In the genomic region with DNA sequence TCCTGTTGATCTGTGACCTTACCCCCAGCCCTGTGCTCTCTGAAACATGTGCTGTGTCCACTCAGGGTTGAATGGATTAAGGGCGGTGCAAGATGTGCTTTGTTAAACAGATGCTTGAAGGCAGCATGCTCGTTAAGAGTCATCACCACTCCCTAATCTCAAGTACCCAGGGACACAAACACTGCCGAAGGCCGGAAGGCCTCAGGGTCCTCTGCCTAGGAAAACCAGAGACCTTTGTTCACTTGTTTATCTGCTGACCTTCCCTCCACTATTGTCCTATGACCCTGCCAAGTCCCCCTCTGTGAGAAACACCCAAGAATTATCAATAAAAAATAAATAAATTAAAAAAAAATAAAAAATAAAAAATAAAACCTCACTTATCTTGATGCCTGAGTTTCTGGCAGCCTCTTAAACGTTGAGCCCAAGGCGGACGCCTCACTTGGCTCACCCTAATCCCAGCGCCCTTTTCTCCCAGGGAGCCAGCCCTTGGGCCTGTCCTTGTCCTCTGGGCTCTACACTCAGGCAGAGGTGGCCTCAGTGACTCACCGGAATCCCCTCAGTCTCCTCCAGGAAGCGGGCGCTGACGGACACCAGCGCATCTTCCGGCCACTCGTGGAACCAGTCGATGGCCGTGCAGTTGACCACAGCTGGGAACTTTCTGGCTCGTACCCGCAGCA, we compare ENCODE assay signal across 6 cellular contexts.
A peak's percentile ranks its signal among the peaks of the same experiment; 100 is the strongest.
DNase-seq lines count a peak whose midpoint lies in the region; ATAC-seq, FAIRE-seq and TF ChIP-seq lines count a peak whose summit lies in the region.
"Not testable (repeated sequence)": the region's sequence is repeated elsewhere in the genome, so short reads cannot be mapped to it uniquely, and the experiment has no call there.

No MANE protein-coding gene starts in this region.

- not testable (repeated sequence) for H3F3A ChIP-seq in neural progenitor cell (ENCODE audit: low read depth)

- not testable (repeated sequence) for H3K9me1 ChIP-seq in K562 (ENCODE audit: control insufficient read depth, insufficient read depth, low read length)

- TF ChIP-seq POLR2A in K562 (conservative IDR thresholded peaks at IDR 0.05); right lobe of liver (IDR thresholded peaks at IDR 0.05); spleen (IDR thresholded peaks at IDR 0.05): not testable (repeated sequence)

- not testable (repeated sequence) for H3K4me3 ChIP-seq in K562, right lobe of liver, neural progenitor cell, spleen

- not testable (repeated sequence) for H3K9me3 ChIP-seq in K562 (replicated peaks; ENCODE audit: control insufficient read depth, insufficient read depth, low read depth, low read length); right lobe of liver; neural progenitor cell (ENCODE audit: low read depth); spleen

- not testable (repeated sequence) for DNase-seq in K562 (ENCODE audit: extremely low read depth in 1 of 4, low spot score in 3 of 4); left ventricle myocardium superior; right lobe of liver; neural progenitor cell (ENCODE audit: low spot score); spleen

- TF ChIP-seq CTCF in K562 (IDR thresholded peaks at IDR 0.05 in 2 of 3, conservative IDR thresholded peaks at IDR 0.05 in 1 of 3; ENCODE audit: insufficient read depth in 2 of 3, low read depth in 1 of 3, low read length in 3 of 3); right lobe of liver (IDR thresholded peaks at IDR 0.05); neural progenitor cell (IDR thresholded peaks at IDR 0.05); spleen (IDR thresholded peaks at IDR 0.05 in 8 of 11, conservative IDR thresholded peaks at IDR 0.05 in 3 of 11): not testable (repeated sequence)

- intact Hi-C loops in K562 (cut with micrococcal nuclease); left ventricle myocardium superior (cut with micrococcal nuclease); right lobe of liver (cut with DNase I); spleen (cut with DNase I; ENCODE audit: low total_unique reads): not testable (repeated sequence)

- H3K9ac ChIP-seq in K562 (ENCODE audit: insufficient read depth in 1 of 2, low read depth in 2 of 2, low read length in 2 of 2): 0 out of 4 replicates have a peak overlapping the region, but pooled peaks of 1 of the 2 experiments have one; percentile 20
- H3K9ac ChIP-seq in neural progenitor cell: not testable (repeated sequence)

- H3K4me1 ChIP-seq in K562 (replicated peaks in 1 of 2; ENCODE audit: control insufficient read depth in 2 of 2, insufficient read depth in 2 of 2, low read length in 2 of 2); right lobe of liver; neural progenitor cell: not testable (repeated sequence)
- peaks cover 0 to 12% (median 8%) of the 10 kb centered on the region in 6 donors for H3K4me1 ChIP-seq in spleen

- H3K4me2 ChIP-seq in K562 (ENCODE audit: insufficient read depth, low read length); neural progenitor cell: not testable (repeated sequence)

- WGBS in K562 (ENCODE audit: insufficient coverage, low coverage, missing lambda C conversion rate): 25% methylated on average over 17 of the region's 19 CpGs
- WGBS in right lobe of liver (ENCODE audit: insufficient coverage, low coverage, low lambda C conversion rate, missing lambda C conversion rate): 68% methylated on average over 5 of the region's 19 CpGs
- 61 to 79% (median 71%) methylated on average over 14 to 19 of the region's 19 CpGs for WGBS in spleen, 5 donors

- H3K36me3 ChIP-seq in K562 (ENCODE audit: control insufficient read depth, insufficient read depth, low read length); right lobe of liver; neural progenitor cell; spleen: not testable (repeated sequence)

- H3K9me3 Mint-ChIP-seq in neural progenitor cell: not testable (repeated sequence)

- not testable (repeated sequence) for H3K79me2 ChIP-seq in K562 (ENCODE audit: control insufficient read depth, insufficient read depth, low read length); neural progenitor cell (ENCODE audit: low read depth)

- TF ChIP-seq EP300 in K562 (IDR thresholded peaks at IDR 0.05; ENCODE audit: low read length): not testable (repeated sequence)

- not testable (repeated sequence) for H2AFZ ChIP-seq in K562 (ENCODE audit: low read depth, low read length); neural progenitor cell (replicated peaks)

- H4K20me1 ChIP-seq in K562 (replicated peaks; ENCODE audit: control insufficient read depth, insufficient read depth, low read length); neural progenitor cell (ENCODE audit: low read depth): not testable (repeated sequence)

- H3K27ac ChIP-seq in K562 (ENCODE audit: extremely low read depth, low read depth, low read length); right lobe of liver; neural progenitor cell: not testable (repeated sequence)
- H3K27ac ChIP-seq in spleen: peak overlapping the region; percentile 8 to 76 (median 63)

- in situ Hi-C loops in K562 (cut with MboI): not testable (repeated sequence)

- H3K27me3 ChIP-seq in K562 (ENCODE audit: control insufficient read depth in 2 of 2, insufficient read depth in 2 of 2, low read length in 2 of 2): peaks cover 48 to 62% of the 10 kb centered on the region in 2 experiments
- H3K27me3 ChIP-seq in right lobe of liver; neural progenitor cell; spleen (replicated peaks in 1 of 7): not testable (repeated sequence)

- not testable (repeated sequence) for ATAC-seq in K562
- peak; percentile 20 for ATAC-seq in left ventricle myocardium superior
- ATAC-seq in right lobe of liver: peak in 3 of 4 donors; percentile 17 to 57 (median 49)

- not testable (repeated sequence) for TF ChIP-seq RAD21 in K562 (CRISPR knock-in tag; conservative IDR thresholded peaks at IDR 0.05 in 1 of 2, IDR thresholded peaks at IDR 0.05 in 1 of 2)

- BruUV-seq in K562 (replicated peaks; lab: Mats Ljungman, UMichigan): not testable (repeated sequence)

- CTCF ChIA-PET in K562 (lab: Yijun Ruan, JAX; ENCODE audit: low intra/inter-chr PET ratio): not testable (repeated sequence)

- not testable (repeated sequence) for H3K4me3 Mint-ChIP-seq in neural progenitor cell

- POLR2A ChIA-PET in K562 (lab: Yijun Ruan, JAX): interaction anchor here (0.6 kb wide), 1 partner anchor 210 kb away, joined by 4 read pairs; no protein-coding TSS in a partner anchor

- H3K27me3 Mint-ChIP-seq in neural progenitor cell (ENCODE audit: insufficient read depth, low read depth): not testable (repeated sequence)

- not testable (repeated sequence) for H3K4me1 Mint-ChIP-seq in neural progenitor cell

- FAIRE-seq in K562 (lab: Jason Lieb, UNC): not testable (repeated sequence)

- not testable (repeated sequence) for H3K36me3 Mint-ChIP-seq in neural progenitor cell

- H3K27ac Mint-ChIP-seq in neural progenitor cell: peak overlapping the region; percentile 60

TF ChIP-seq in PFSK-1, 5 proteins besides CTCF, POLR2A, EP300 and RAD21:
- peak; percentile 29 for TF ChIP-seq FOXP2 (optimal IDR thresholded peaks at IDR 0.05; ENCODE audit: borderline replicate concordance, extremely low read depth, extremely low read length, insufficient read depth)

TF ChIP-seq in K562, 482 proteins besides CTCF, POLR2A, EP300 and RAD21:
- peak; percentile 46; the same call in 1 of the 2 replicates for TF ChIP-seq CBFA2T3 (IDR thresholded peaks at IDR 0.05)
- peak; percentile 16; the same call in 1 of the 2 replicates for TF ChIP-seq TAL1 (IDR thresholded peaks at IDR 0.05)
- TF ChIP-seq CBFA2T2 (conservative IDR thresholded peaks at IDR 0.05): 0 out of 2 replicates have a peak, but pooled peaks have one; percentile 14
